In the genomic region with DNA sequence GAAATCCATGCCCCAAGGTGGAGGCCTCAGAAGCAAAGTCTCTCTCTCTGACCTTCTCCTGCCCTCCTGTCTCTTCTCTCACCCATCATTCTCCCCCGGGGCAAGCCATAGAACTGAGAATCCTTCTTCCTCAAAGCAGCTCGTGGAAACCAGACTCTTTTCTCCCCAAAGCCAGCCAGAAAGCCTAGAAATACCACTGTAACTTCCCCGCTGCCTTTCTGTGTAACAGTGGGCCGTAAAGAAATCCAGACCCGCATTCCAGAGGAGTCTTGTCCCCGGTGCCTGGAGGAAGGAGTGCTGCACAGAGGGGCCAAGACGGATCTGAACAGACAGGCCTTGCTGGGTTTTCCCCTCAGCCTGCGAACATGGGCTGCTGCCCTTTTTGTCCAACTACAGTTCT, we compare ENCODE assay signal across 25 cellular contexts. TPM values are rescaled to one million over a fixed set of nuclear protein-coding genes. Genes with fewer than 3 reads are reported as not detected.
A peak's percentile ranks its signal among the peaks of the same experiment; 100 is the strongest.
DNase-seq lines count a peak whose midpoint lies in the region; ATAC-seq and TF ChIP-seq lines count a peak whose summit lies in the region.
"Had no signal": no experiment of that assay in that cellular context is flagged by ENCODE, and none has a peak within 500 bp of the region (broad histone marks: within the 10 kb centered on the region; RNA-seq: fewer than 3 reads in every experiment).

No MANE protein-coding gene starts in this region.

- TF ChIP-seq EP300 in gastroesophageal sphincter (IDR thresholded peaks at IDR 0.05) = no peak

- TF ChIP-seq CTCF in gastroesophageal sphincter (IDR thresholded peaks at IDR 0.05) = no peak

- H4K20me1 ChIP-seq in Karpas-422 (ENCODE audit: insufficient read depth, low read depth, low read length) = no peaks in the 10 kb centered on the region

- no peaks in the 10 kb centered on the region for H3K9me2 ChIP-seq in Karpas-422 (replicated peaks; ENCODE audit: insufficient read depth, low read length)

- no peaks in the 10 kb centered on the region for H3K27me3 ChIP-seq in Karpas-422 (ENCODE audit: low read length)
- no peaks in the 10 kb centered on the region for H3K27me3 ChIP-seq in gastroesophageal sphincter
- no peaks in the 10 kb centered on the region for H3K27me3 ChIP-seq in muscle layer of colon (ENCODE audit: control insufficient read depth in 1 of 2, insufficient read depth in 2 of 2, low read length in 2 of 2)
- H3K27me3 ChIP-seq in stomach smooth muscle (ENCODE audit: control insufficient read depth in 1 of 2, insufficient read depth in 2 of 2, low read length in 2 of 2) = no peaks in the 10 kb centered on the region
- H3K27me3 ChIP-seq: adrenal gland, esophagus muscularis mucosa, tibial artery had no signal

- no peak overlapping the region for H2AFZ ChIP-seq in Karpas-422 (ENCODE audit: low read length)

- DNase-seq in Karpas-422 (peak; percentile 14), NCI-H524 (lab: John Stamatoyannopoulos, UW) (no peak)
- DNase-seq: activated CD4-positive, alpha-beta memory T cell treated with anti-CD3 and anti-CD28 coated beads, Interleukin-2, amount 10 ng/mL, durations not matched to agents 7 days and 5 days; adrenal gland; MM.1S; NCI-H1436; NCI-H446 treated with DMSO at 0.1 percent for 48 hours; PC-3; SHP77; stimulated activated naive CD8-positive, alpha-beta T cell treated with anti-CD3 and anti-CD28 coated beads, Interleukin-15, Interleukin-2, amounts not matched to agents 100 U/mL and 50 U/mL, for 24 hours had no signal

- 29% methylated on average over 4 of the region's 8 CpGs; no CpG with 5 or more reads in 1 of the 2 donors for WGBS in gastroesophageal sphincter (ENCODE audit: low coverage in 1 of 2), 2 donors

- TF ChIP-seq POLR2A in gastroesophageal sphincter (IDR thresholded peaks at IDR 0.05) = no peak

- no peak overlapping the region for H3K4me2 ChIP-seq in Karpas-422 (ENCODE audit: low read depth, low read length, poor library complexity, severe bottlenecking)

- H3K27ac ChIP-seq in Karpas-422 (ENCODE audit: low read length) = no peak overlapping the region
- peak overlapping the region in 3 of 4 donors; percentile 17 to 55 (median 55) for H3K27ac ChIP-seq in gastroesophageal sphincter
- H3K27ac ChIP-seq in muscle layer of colon (ENCODE audit: low read depth, low read length) = peak overlapping the region; percentile 64
- H3K27ac ChIP-seq in stomach smooth muscle (ENCODE audit: low read length) = peak overlapping the region; percentile 91
- H3K27ac ChIP-seq: adrenal gland, C4-2B, tibial artery had no signal

- H3K9ac ChIP-seq in Karpas-422 (ENCODE audit: low read length) = no peak overlapping the region
- H3K9ac ChIP-seq in muscle layer of colon (ENCODE audit: low read length) = peak overlapping the region; percentile 1
- peak overlapping the region; percentile 33 to 58 for H3K9ac ChIP-seq in stomach smooth muscle (ENCODE audit: low read length in 2 of 2)

- H3K9me3 ChIP-seq in Karpas-422 (ENCODE audit: low read length) (no peaks in the 10 kb centered on the region), gastroesophageal sphincter (no peaks in the 10 kb centered on the region), muscle layer of colon (ENCODE audit: low read length) (no peaks in the 10 kb centered on the region), stomach smooth muscle (ENCODE audit: control insufficient read depth in 2 of 2, low read length in 2 of 2) (no peaks in the 10 kb centered on the region)
- H3K9me3 ChIP-seq: adrenal gland, esophagus muscularis mucosa, tibial artery had no signal

- no peaks in the 10 kb centered on the region for H3K4me1 ChIP-seq in Karpas-422 (ENCODE audit: low read length)
- no peaks in the 10 kb centered on the region for H3K4me1 ChIP-seq in gastroesophageal sphincter
- peaks cover 30% of the 10 kb centered on the region for H3K4me1 ChIP-seq in muscle layer of colon (ENCODE audit: insufficient read depth, low read length)
- H3K4me1 ChIP-seq in stomach smooth muscle (ENCODE audit: control insufficient read depth, insufficient read depth, low read length) = peaks cover 28% of the 10 kb centered on the region
- H3K4me1 ChIP-seq: adrenal gland, tibial artery had no signal

- ATAC-seq in gastroesophageal sphincter (no peak), HG03025 (IDR thresholded peaks at IDR 0.05; ENCODE audit: low FRiP score, unreplicated experiment) (no peak), HG03095 (IDR thresholded peaks at IDR 0.05; ENCODE audit: unreplicated experiment) (no peak), GM21825 (IDR thresholded peaks at IDR 0.05; ENCODE audit: unreplicated experiment) (no peak)
- ATAC-seq: activated CD4-positive, CD25-positive, alpha-beta regulatory T cell treated with anti-CD3 and anti-CD28 coated beads, Interleukin-2, amount 50 U/mL, for 24 hours; HCT116; K562; PC-3; stimulated activated naive CD8-positive, alpha-beta T cell treated with anti-CD3 and anti-CD28 coated beads, Interleukin-15, Interleukin-2, amounts not matched to agents 100 U/mL and 50 U/mL, for 24 hours had no signal

- no peak overlapping the region for H3K4me3 ChIP-seq in Karpas-422 (ENCODE audit: low read length)
- no peak overlapping the region for H3K4me3 ChIP-seq in gastroesophageal sphincter
- no peak overlapping the region for H3K4me3 ChIP-seq in muscle layer of colon (ENCODE audit: low read depth in 1 of 2, low read length in 2 of 2)
- H3K4me3 ChIP-seq in stomach smooth muscle (ENCODE audit: low read length in 2 of 2) = peak overlapping the region in 1 of 2 donors; percentile 35
- H3K4me3 ChIP-seq: adrenal gland, esophagus muscularis mucosa, K562, lung, tibial artery had no signal

- H3K36me3 ChIP-seq in Karpas-422 (ENCODE audit: insufficient read depth, low read length) = no peaks in the 10 kb centered on the region
- no peaks in the 10 kb centered on the region for H3K36me3 ChIP-seq in gastroesophageal sphincter
- no peaks in the 10 kb centered on the region for H3K36me3 ChIP-seq in muscle layer of colon (ENCODE audit: insufficient read depth, low read length)
- H3K36me3 ChIP-seq in stomach smooth muscle (ENCODE audit: control insufficient read depth in 2 of 2, insufficient read depth in 2 of 2, low read length in 2 of 2) = no peaks in the 10 kb centered on the region
- H3K36me3 ChIP-seq: adrenal gland, esophagus muscularis mucosa, tibial artery had no signal

- no peaks in the 10 kb centered on the region for H3K79me2 ChIP-seq in Karpas-422 (ENCODE audit: low read length)

RNA-seq across cellular contexts. Expression of a gene that starts 1.0 kb away (rescaled TPM):
- total RNA-seq in Karpas-422 (2014; rRNA removed; shearing (Covaris generic); ENCODE audit: low replicate concordance) = not detected in 2 replicates
- total RNA-seq in gastroesophageal sphincter = under 1 TPM in 1 of 4 donors, not detected in 3; 0.47 TPM
- total RNA-seq: activated CD4-positive, alpha-beta memory T cell treated with anti-CD3 and anti-CD28 coated beads, Interleukin-2, amount 10 ng/mL, durations not matched to agents 7 days and 5 days; adrenal gland; K562; lung; omental fat pad; PC-3; right cardiac atrium had no signal
